Comparison of ENCODE assay signal across 1 cellular context in the genomic region with DNA sequence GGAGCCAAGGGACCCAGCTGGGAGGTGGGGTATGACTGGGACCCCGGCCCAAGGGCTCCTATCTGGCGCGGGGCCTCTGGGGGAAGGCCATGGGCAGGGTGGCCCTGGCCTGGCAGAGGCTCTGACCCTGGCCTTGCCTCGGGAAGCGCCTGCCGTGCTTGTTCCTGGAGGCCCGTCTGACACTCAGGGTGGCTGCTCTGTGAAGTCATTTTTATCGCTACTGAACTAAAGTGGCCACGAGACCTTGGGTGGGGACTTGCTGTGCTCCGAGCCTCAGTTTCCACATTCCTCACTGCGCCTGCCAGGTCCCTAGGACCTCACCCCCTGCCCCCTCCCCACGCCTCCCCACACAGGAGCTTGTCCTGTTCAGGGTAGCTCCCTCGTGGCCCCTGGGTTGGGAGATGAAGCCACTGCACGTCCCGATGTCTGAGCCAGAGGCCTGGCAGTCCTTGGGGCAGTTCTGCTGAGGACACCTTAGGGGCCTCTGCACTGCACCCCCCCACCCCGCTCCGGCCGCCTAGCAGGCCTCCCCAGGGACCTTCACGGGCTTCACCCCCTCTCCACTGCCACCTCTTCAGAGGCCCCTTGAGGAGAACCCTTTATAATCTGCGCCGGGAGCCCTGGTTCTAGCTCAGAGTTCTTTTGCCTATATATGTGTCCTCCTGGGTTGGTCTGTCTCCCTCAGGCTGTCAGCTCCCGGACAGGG.
TF ChIP-seq lines count a peak whose summit lies in the region.

No MANE protein-coding gene starts in this region.

TF ChIP-seq in GM23338, 12 proteins besides CTCF, POLR2A, EP300 and RAD21 (continued from another document):
- TF ChIP-seq, protein P1, sequence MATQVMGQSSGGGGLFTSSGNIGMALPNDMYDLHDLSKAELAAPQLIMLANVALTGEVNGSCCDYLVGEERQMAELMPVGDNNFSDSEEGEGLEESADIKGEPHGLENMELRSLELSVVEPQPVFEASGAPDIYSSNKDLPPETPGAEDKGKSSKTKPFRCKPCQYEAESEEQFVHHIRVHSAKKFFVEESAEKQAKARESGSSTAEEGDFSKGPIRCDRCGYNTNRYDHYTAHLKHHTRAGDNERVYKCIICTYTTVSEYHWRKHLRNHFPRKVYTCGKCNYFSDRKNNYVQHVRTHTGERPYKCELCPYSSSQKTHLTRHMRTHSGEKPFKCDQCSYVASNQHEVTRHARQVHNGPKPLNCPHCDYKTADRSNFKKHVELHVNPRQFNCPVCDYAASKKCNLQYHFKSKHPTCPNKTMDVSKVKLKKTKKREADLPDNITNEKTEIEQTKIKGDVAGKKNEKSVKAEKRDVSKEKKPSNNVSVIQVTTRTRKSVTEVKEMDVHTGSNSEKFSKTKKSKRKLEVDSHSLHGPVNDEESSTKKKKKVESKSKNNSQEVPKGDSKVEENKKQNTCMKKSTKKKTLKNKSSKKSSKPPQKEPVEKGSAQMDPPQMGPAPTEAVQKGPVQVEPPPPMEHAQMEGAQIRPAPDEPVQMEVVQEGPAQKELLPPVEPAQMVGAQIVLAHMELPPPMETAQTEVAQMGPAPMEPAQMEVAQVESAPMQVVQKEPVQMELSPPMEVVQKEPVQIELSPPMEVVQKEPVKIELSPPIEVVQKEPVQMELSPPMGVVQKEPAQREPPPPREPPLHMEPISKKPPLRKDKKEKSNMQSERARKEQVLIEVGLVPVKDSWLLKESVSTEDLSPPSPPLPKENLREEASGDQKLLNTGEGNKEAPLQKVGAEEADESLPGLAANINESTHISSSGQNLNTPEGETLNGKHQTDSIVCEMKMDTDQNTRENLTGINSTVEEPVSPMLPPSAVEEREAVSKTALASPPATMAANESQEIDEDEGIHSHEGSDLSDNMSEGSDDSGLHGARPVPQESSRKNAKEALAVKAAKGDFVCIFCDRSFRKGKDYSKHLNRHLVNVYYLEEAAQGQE (IDR thresholded peaks at IDR 0.05; ENCODE audit: unreplicated experiment) = no peak
- TF ChIP-seq NANOG (IDR thresholded peaks at IDR 0.05; ENCODE audit: borderline replicate concordance) = no peak
- no peak for TF ChIP-seq JUNB (IDR thresholded peaks at IDR 0.05; ENCODE audit: unreplicated experiment)
- TF ChIP-seq, protein P2, sequence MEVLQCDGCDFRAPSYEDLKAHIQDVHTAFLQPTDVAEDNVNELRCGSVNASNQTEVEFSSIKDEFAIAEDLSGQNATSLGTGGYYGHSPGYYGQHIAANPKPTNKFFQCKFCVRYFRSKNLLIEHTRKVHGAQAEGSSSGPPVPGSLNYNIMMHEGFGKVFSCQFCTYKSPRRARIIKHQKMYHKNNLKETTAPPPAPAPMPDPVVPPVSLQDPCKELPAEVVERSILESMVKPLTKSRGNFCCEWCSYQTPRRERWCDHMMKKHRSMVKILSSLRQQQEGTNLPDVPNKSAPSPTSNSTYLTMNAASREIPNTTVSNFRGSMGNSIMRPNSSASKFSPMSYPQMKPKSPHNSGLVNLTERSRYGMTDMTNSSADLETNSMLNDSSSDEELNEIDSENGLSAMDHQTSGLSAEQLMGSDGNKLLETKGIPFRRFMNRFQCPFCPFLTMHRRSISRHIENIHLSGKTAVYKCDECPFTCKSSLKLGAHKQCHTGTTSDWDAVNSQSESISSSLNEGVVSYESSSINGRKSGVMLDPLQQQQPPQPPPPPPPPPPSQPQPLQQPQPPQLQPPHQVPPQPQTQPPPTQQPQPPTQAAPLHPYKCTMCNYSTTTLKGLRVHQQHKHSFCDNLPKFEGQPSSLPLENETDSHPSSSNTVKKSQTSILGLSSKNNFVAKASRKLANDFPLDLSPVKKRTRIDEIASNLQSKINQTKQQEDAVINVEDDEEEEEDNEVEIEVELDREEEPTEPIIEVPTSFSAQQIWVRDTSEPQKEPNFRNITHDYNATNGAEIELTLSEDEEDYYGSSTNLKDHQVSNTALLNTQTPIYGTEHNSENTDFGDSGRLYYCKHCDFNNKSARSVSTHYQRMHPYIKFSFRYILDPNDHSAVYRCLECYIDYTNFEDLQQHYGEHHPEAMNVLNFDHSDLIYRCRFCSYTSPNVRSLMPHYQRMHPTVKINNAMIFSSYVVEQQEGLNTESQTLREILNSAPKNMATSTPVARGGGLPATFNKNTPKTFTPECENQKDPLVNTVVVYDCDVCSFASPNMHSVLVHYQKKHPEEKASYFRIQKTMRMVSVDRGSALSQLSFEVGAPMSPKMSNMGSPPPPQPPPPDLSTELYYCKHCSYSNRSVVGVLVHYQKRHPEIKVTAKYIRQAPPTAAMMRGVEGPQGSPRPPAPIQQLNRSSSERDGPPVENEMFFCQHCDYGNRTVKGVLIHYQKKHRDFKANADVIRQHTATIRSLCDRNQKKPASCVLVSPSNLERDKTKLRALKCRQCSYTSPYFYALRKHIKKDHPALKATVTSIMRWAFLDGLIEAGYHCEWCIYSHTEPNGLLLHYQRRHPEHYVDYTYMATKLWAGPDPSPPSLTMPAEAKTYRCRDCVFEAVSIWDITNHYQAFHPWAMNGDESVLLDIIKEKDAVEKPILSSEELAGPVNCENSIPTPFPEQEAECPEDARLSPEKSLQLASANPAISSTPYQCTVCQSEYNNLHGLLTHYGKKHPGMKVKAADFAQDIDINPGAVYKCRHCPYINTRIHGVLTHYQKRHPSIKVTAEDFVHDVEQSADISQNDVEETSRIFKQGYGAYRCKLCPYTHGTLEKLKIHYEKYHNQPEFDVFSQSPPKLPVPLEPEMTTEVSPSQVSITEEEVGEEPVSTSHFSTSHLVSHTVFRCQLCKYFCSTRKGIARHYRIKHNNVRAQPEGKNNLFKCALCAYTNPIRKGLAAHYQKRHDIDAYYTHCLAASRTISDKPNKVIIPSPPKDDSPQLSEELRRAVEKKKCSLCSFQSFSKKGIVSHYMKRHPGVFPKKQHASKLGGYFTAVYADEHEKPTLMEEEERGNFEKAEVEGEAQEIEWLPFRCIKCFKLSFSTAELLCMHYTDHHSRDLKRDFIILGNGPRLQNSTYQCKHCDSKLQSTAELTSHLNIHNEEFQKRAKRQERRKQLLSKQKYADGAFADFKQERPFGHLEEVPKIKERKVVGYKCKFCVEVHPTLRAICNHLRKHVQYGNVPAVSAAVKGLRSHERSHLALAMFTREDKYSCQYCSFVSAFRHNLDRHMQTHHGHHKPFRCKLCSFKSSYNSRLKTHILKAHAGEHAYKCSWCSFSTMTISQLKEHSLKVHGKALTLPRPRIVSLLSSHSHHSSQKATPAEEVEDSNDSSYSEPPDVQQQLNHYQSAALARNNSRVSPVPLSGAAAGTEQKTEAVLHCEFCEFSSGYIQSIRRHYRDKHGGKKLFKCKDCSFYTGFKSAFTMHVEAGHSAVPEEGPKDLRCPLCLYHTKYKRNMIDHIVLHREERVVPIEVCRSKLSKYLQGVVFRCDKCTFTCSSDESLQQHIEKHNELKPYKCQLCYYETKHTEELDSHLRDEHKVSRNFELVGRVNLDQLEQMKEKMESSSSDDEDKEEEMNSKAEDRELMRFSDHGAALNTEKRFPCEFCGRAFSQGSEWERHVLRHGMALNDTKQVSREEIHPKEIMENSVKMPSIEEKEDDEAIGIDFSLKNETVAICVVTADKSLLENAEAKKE (CRISPR knock-in tag; IDR thresholded peaks at IDR 0.05) = no peak
TF ChIP-seq in GM23338: peak in this region for 0.
